Comparison of ENCODE assay signal across 16 cellular contexts in the genomic region with DNA sequence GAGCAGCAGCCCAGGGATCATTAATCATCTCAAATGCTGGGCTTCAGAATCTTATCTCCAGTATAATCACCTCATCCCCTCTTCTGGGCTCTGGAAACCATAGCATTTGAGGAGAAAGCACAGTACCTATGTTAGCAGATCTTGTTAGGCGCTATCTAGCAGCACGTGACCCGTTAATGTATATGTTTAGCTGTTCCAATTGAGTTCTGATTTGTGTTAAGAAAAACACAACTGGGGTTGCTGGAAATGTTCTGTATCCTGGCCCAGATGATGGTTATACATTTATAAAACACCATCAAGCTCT.
"Had no signal": no experiment of that assay in that cellular context is flagged by ENCODE, and none has a peak within 500 bp of the region (broad histone marks: within the 10 kb centered on the region; RNA-seq: fewer than 3 reads in every experiment).

No MANE protein-coding gene starts in this region.

- H3K9me3 ChIP-seq: ascending aorta, stomach, thoracic aorta had no signal

- DNase-seq: activated CD4-positive, alpha-beta T cell treated with anti-CD3 and anti-CD28 coated beads for 1 hour; activated CD4-positive, alpha-beta T cell treated with anti-CD3 and anti-CD28 coated beads, Interleukin-2, amount 50 U/mL, for 4 hours; activated naive CD4-positive, alpha-beta T cell treated with Interleukin-2 at 50 U/mL for 16 hours; activated naive CD8-positive, alpha-beta T cell treated with anti-CD3 and anti-CD28 coated beads, Interleukin-2, amount 50 U/mL, for 24 hours; activated T-cell treated with anti-CD3 and anti-CD28 coated beads for 4 hours; islet precursor cell; naive B cell; stomach; T-cell; T1000 had no signal

- H3K27ac ChIP-seq: ascending aorta, stomach, thoracic aorta had no signal

- H3K4me3 ChIP-seq: ascending aorta, smooth muscle cell, stomach, thoracic aorta had no signal

- H3K4me2 ChIP-seq: smooth muscle cell had no signal

- H3K27me3 ChIP-seq: ascending aorta, stomach had no signal

- FAIRE-seq: bronchial epithelial cell, frontal cortex had no signal

- H3K4me1 ChIP-seq: ascending aorta had no signal

- ATAC-seq: activated naive CD8-positive, alpha-beta T cell treated with anti-CD3 and anti-CD28 coated beads, Interleukin-2, amount 50 U/mL, for 24 hours; left lobe of liver; T-cell had no signal

- H3K36me3 ChIP-seq: ascending aorta, stomach, thoracic aorta had no signal
